In the genomic region with DNA sequence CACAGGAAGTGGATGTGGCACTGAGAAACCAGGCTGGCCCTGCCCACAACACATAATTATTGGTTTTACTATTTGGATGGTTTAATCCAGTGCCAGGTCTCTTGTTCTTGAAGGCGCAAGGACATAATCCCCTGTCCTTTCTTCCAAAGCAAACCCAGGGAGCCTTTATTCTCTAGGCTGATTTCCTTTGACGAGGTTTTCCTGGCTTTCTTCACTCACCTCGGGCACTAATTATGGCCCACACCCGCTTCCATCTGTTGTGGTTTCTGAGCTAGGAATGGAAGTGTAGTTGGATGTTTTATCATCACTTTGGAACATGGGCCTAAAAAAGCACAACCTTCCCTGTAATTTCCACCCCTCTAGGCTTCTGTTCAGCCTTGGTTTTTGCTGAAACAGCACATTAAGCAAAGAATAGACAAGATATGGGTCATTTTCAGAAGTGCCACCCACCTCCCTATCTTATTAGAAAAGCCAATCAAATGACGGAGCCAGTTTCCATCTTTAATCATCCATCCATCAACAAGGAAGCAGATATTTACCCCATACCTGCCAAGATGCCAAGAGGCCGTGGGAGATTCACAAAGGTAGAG, we compare ENCODE assay signal across 1 cellular context.
TF ChIP-seq lines count a peak whose summit lies in the region.

No MANE protein-coding gene starts in this region.

TF ChIP-seq in HepG2, 621 proteins besides CTCF, POLR2A, EP300 and RAD21:
- TF ChIP-seq MAFF (IDR thresholded peaks at IDR 0.05; ENCODE audit: low read depth, low read length) (peak; percentile 77), MAFK (conservative IDR thresholded peaks at IDR 0.05 in 1 of 2, IDR thresholded peaks at IDR 0.05 in 1 of 2; ENCODE audit: low read length in 2 of 2) (peak; percentile 81 to 87), DDIT3 (CRISPR knock-in tag; IDR thresholded peaks at IDR 0.05) (no peak)
